Comparison of ENCODE assay signal across 1 cellular context in genomic region chr22:37062657-37063381, GRCh38.
TF ChIP-seq lines count a peak whose summit lies in the region.

No MANE protein-coding gene starts in this region.

TF ChIP-seq in H1, 55 proteins besides CTCF, POLR2A, EP300 and RAD21:
- no peak for TF ChIP-seq CREB1 (IDR thresholded peaks at IDR 0.05)
- no peak for TF ChIP-seq TAF1 (IDR thresholded peaks at IDR 0.05; ENCODE audit: low read depth, low read length)
- no peak for TF ChIP-seq KDM5A (IDR thresholded peaks at IDR 0.05; ENCODE audit: low read length)
- TF ChIP-seq SUZ12 (IDR thresholded peaks at IDR 0.05; ENCODE audit: low read length) = no peak
- TF ChIP-seq RNF2 (IDR thresholded peaks at IDR 0.05; ENCODE audit: borderline replicate concordance, low read depth, low read length, missing control alignments, poor library complexity, severe bottlenecking) = no peak
- TF ChIP-seq SRF (IDR thresholded peaks at IDR 0.05; ENCODE audit: low read depth, low read length) = no peak
- TF ChIP-seq MAFK (IDR thresholded peaks at IDR 0.05; ENCODE audit: low read depth, low read length) = no peak
- no peak for TF ChIP-seq TAF7 (optimal IDR thresholded peaks at IDR 0.05; ENCODE audit: borderline replicate concordance, low read depth, low read length)
- no peak for TF ChIP-seq BACH1 (IDR thresholded peaks at IDR 0.05; ENCODE audit: low read length)
- no peak for TF ChIP-seq GABPA (IDR thresholded peaks at IDR 0.05; ENCODE audit: borderline replicate concordance, insufficient read depth, low read length)
- no peak for TF ChIP-seq CHD7 (IDR thresholded peaks at IDR 0.05; ENCODE audit: insufficient replicate concordance, low read length)
- no peak for TF ChIP-seq BRCA1 (IDR thresholded peaks at IDR 0.05; ENCODE audit: low read depth, low read length)
- no peak for TF ChIP-seq SIRT6 (IDR thresholded peaks at IDR 0.05; ENCODE audit: low read length)
- TF ChIP-seq KDM1A (IDR thresholded peaks at IDR 0.05; ENCODE audit: borderline replicate concordance, low read length) = no peak
- no peak for TF ChIP-seq HDAC6 (IDR thresholded peaks at IDR 0.05; ENCODE audit: low read depth, low read length)
- TF ChIP-seq SIX5 (IDR thresholded peaks at IDR 0.05; ENCODE audit: low read depth, low read length) = no peak
- TF ChIP-seq EGR1 (IDR thresholded peaks at IDR 0.05; ENCODE audit: borderline replicate concordance, low read depth, low read length) = no peak
- TF ChIP-seq RXRA (IDR thresholded peaks at IDR 0.05; ENCODE audit: insufficient read depth, low read depth, low read length) = no peak
TF ChIP-seq in H1: peak in this region for 0.
